ENCODE assay signal across 10 cellular contexts in the genomic region with DNA sequence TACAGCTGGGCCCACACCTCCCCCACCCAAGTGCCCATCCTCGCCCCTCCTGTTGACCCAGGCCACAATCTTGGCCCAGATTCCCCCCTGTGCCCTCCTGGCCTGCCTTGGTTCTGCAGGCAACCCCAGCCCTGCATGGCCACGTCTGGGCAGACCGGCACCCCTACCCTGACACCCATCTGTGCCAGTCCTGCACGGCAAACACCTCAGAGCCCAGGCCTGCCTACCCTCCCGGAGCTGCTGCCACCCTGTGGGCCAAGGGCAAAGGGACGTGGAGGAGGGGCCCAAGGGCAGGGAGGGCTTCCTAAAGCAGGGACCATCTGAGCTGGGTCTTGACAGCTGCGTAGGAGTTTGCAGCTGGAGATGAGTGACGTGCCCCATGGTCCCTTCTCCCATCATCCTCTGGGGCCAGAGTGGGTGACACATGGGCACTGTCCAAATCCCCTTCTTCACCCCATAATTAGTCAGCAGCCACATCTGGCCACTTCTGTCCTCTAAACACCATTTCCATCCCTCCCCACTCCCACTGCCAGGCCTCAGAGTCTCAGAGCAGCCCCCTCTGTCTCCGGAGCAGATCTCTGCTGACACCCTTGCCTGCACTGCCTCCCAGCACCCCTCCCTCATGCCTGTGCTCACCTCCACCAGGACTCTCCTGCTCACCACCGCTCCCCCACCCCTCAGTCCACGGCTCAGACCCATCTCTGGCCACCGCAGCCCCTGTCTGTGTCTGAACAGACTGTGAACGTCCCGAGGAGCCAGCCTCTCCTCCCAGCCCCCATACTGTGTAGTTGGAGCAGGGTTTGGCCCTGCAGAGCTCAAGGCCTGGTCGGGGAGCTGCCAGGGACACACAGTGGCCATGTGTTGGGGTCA. TPM values are rescaled to one million over a fixed set of nuclear protein-coding genes. Genes with fewer than 3 reads are reported as not detected.
DNase-seq lines count a peak whose midpoint lies in the region; ATAC-seq and TF ChIP-seq lines count a peak whose summit lies in the region.
"Had no signal": no experiment of that assay in that cellular context is flagged by ENCODE, and none has a peak within 500 bp of the region (broad histone marks: within the 10 kb centered on the region; RNA-seq: fewer than 3 reads in every experiment).

No MANE protein-coding gene starts in this region.

- H3K9me3 ChIP-seq in Karpas-422 (ENCODE audit: low read length) = no peaks in the 10 kb centered on the region
- H3K9me3 ChIP-seq in thoracic aorta = no peaks in the 10 kb centered on the region

- DNase-seq in Karpas-422 (peak; percentile 62), left lobe of liver (ENCODE audit: low spot score) (no peak), thoracic aorta (ENCODE audit: low spot score) (no peak), SHP77 treated with DMSO at 0.1 percent for 48 hours (lab: John Stamatoyannopoulos, UW) (no peak)
- DNase-seq in stimulated activated CD4-positive, alpha-beta T cell treated with anti-CD3 and anti-CD28 coated beads, Interleukin-12 subunit alpha, Interleukin-12 subunit beta, amount 100 ng/mL, for 4 hours = no peak
- DNase-seq: NCI-H1436 treated with DMSO at 0.1 percent for 48 hours; stimulated activated CD4-positive, alpha-beta T cell treated with anti-CD3 and anti-CD28 coated beads, Interleukin-2, amount 100 ng/mL, for 24 hours had no signal

- H3K27me3 ChIP-seq in Karpas-422 (ENCODE audit: low read length) (no peaks in the 10 kb centered on the region), thoracic aorta (replicated peaks; ENCODE audit: insufficient read depth) (no peaks in the 10 kb centered on the region)

- H3K27ac ChIP-seq in Karpas-422 (ENCODE audit: low read length) = no peak overlapping the region
- H3K27ac ChIP-seq in thoracic aorta = peak overlapping the region; percentile 65 to 92

- H4K20me1 ChIP-seq in Karpas-422 (ENCODE audit: insufficient read depth, low read depth, low read length) = no peaks in the 10 kb centered on the region

- no peak overlapping the region for H3K4me2 ChIP-seq in Karpas-422 (ENCODE audit: low read depth, low read length, poor library complexity, severe bottlenecking)

- no peak overlapping the region for H3K4me3 ChIP-seq in Karpas-422 (ENCODE audit: low read length)
- no peak overlapping the region for H3K4me3 ChIP-seq in thoracic aorta

- H3K4me1 Mint-ChIP-seq in activated T-helper 17 cell treated with anti-CD3 and anti-CD28 coated beads, Interleukin-2, amount 50 U/mL, for 72 hours = no peaks in the 10 kb centered on the region
- H3K4me1 Mint-ChIP-seq: mesothelial cell of epicardium had no signal

- no peak for TF ChIP-seq CTCF in thoracic aorta (IDR thresholded peaks at IDR 0.05)

- H3K36me3 ChIP-seq in Karpas-422 (ENCODE audit: insufficient read depth, low read length) (no peaks in the 10 kb centered on the region), thoracic aorta (peaks cover 23% of the 10 kb centered on the region)

- H2AFZ ChIP-seq in Karpas-422 (ENCODE audit: low read length) = no peak overlapping the region

- no peak overlapping the region for H3K9ac ChIP-seq in Karpas-422 (ENCODE audit: low read length)

- H3K27ac Mint-ChIP-seq in activated T-helper 17 cell treated with anti-CD3 and anti-CD28 coated beads, Interleukin-2, amount 50 U/mL, for 72 hours = peak overlapping the region; percentile 73
- H3K27ac Mint-ChIP-seq: mesothelial cell of epicardium had no signal

- no peaks in the 10 kb centered on the region for H3K79me2 ChIP-seq in Karpas-422 (ENCODE audit: low read length)

- H3K27me3 Mint-ChIP-seq in activated T-helper 17 cell treated with anti-CD3 and anti-CD28 coated beads, Interleukin-2, amount 50 U/mL, for 72 hours = no peaks in the 10 kb centered on the region

- H3K36me3 Mint-ChIP-seq in activated T-helper 17 cell treated with anti-CD3 and anti-CD28 coated beads, Interleukin-2, amount 50 U/mL, for 72 hours (ENCODE audit: low read depth) = no peaks in the 10 kb centered on the region
- H3K36me3 Mint-ChIP-seq: mesothelial cell of epicardium had no signal

- H3K9me2 ChIP-seq in Karpas-422 (replicated peaks; ENCODE audit: insufficient read depth, low read length) = no peaks in the 10 kb centered on the region

- no peak overlapping the region for H3K4me3 Mint-ChIP-seq in activated T-helper 17 cell treated with anti-CD3 and anti-CD28 coated beads, Interleukin-2, amount 50 U/mL, for 72 hours
- H3K4me3 Mint-ChIP-seq: mesothelial cell of epicardium had no signal

- peaks cover 4% of the 10 kb centered on the region for H3K4me1 ChIP-seq in Karpas-422 (ENCODE audit: low read length)
- peaks cover 30 to 65% of the 10 kb centered on the region in 2 donors for H3K4me1 ChIP-seq in thoracic aorta (ENCODE audit: control insufficient read depth in 1 of 2, low read depth in 2 of 2)

- ATAC-seq in activated T-helper 17 cell treated with anti-CD3 and anti-CD28 coated beads, Interleukin-2, amount 50 U/mL, for 72 hours (replicated peaks) = no peak
- ATAC-seq in left lobe of liver (peak; percentile 36), thoracic aorta (ENCODE audit: insufficient number of reproducible peaks, low FRiP score, low read depth) (no peak), HG03439 (IDR thresholded peaks at IDR 0.05; ENCODE audit: unreplicated experiment) (no peak)

- H3K9me3 Mint-ChIP-seq in activated T-helper 17 cell treated with anti-CD3 and anti-CD28 coated beads, Interleukin-2, amount 50 U/mL, for 72 hours = no peaks in the 10 kb centered on the region
- H3K9me3 Mint-ChIP-seq: mesothelial cell of epicardium had no signal

RNA-seq across cellular contexts. Expression of gene PPARA, which starts 35.6 kb away (rescaled TPM):
- 18.3 and 23.5 TPM in 2 replicates for total RNA-seq in Karpas-422 (2014; rRNA removed; shearing (Covaris generic); ENCODE audit: low replicate concordance)
- 10 to 100 TPM; 15.4 to 18.7 TPM for total RNA-seq in activated T-helper 17 cell treated with anti-CD3 and anti-CD28 coated beads, Interleukin-2, amount 50 U/mL, for 72 hours
- total RNA-seq in left lobe of liver = 122 TPM
- total RNA-seq in thoracic aorta = 10 to 100 TPM; 21.9 to 67.8 TPM
